17 cellular contexts compared by ENCODE assay signal in genomic region chr7:149003560-149004305, GRCh38. TPM values are rescaled to one million over a fixed set of nuclear protein-coding genes. Genes with fewer than 3 reads are reported as not detected.
DNase-seq lines count a peak whose midpoint lies in the region; ATAC-seq and TF ChIP-seq lines count a peak whose summit lies in the region.
"Had no signal": no experiment of that assay in that cellular context is flagged by ENCODE, and none has a peak within 500 bp of the region (broad histone marks: within the 10 kb centered on the region; RNA-seq: fewer than 3 reads in every experiment).

No MANE protein-coding gene starts in this region.

- H3K27me3 ChIP-seq in heart left ventricle: no peaks in the 10 kb centered on the region
- H3K27me3 ChIP-seq in mammary epithelial cell (ENCODE audit: insufficient read depth, low read length): no peaks in the 10 kb centered on the region
- H3K27me3 ChIP-seq in ascending aorta: no peaks in the 10 kb centered on the region

- H3K79me2 ChIP-seq in OCI-LY7 (ENCODE audit: insufficient read depth, low read depth, low read length) (no peaks in the 10 kb centered on the region), mammary epithelial cell (ENCODE audit: insufficient read depth, low read length) (no peaks in the 10 kb centered on the region)

- H3K4me1 Mint-ChIP-seq in stimulated activated effector memory CD8-positive, alpha-beta T cell treated with anti-CD3 and anti-CD28 coated beads, Interleukin-12 subunit alpha, Interleukin-12 subunit beta, amount 100 ng/mL, for 72 hours: peaks cover 11% of the 10 kb centered on the region

- H2AFZ ChIP-seq in OCI-LY7 (ENCODE audit: low read length) (no peak overlapping the region), mammary epithelial cell (ENCODE audit: low read depth, low read length) (no peak overlapping the region)
- H2AFZ ChIP-seq: GM23248 had no signal

- H3K36me3 ChIP-seq in heart left ventricle: peaks cover 0 to 71% (median 50%) of the 10 kb centered on the region in 9 donors
- peaks cover 84% of the 10 kb centered on the region for H3K36me3 ChIP-seq in OCI-LY7 (ENCODE audit: insufficient read depth, low read length)
- peaks cover 21% of the 10 kb centered on the region for H3K36me3 ChIP-seq in mammary epithelial cell (ENCODE audit: insufficient read depth, low read length)
- H3K36me3 ChIP-seq in ascending aorta: peaks cover 28 to 59% of the 10 kb centered on the region in 2 donors

- H4K20me1 ChIP-seq in OCI-LY7 (ENCODE audit: insufficient read depth, low read length) (no peaks in the 10 kb centered on the region; the same call in 1 of the 2 replicates), mammary epithelial cell (ENCODE audit: insufficient read depth, low read length) (no peaks in the 10 kb centered on the region)

- H3K9me2 ChIP-seq in OCI-LY7 (ENCODE audit: insufficient read depth, low read length): no peaks in the 10 kb centered on the region

- no peak overlapping the region for H3K27ac ChIP-seq in heart left ventricle
- no peak overlapping the region for H3K27ac ChIP-seq in OCI-LY7 (ENCODE audit: low read depth, low read length, poor library complexity, severe bottlenecking)
- no peak overlapping the region for H3K27ac ChIP-seq in mammary epithelial cell (ENCODE audit: insufficient read depth, low read depth, low read length)
- no peak overlapping the region for H3K27ac ChIP-seq in ascending aorta
- no peak overlapping the region for H3K27ac ChIP-seq in RWPE1
- H3K27ac ChIP-seq: GM23248 had no signal

- in situ Hi-C loops in mammary epithelial cell (cut with MboI; ENCODE audit: low sequenced_read_pairs in 2 of 2): no loop called here

- TF ChIP-seq POLR2A in heart left ventricle (IDR thresholded peaks at IDR 0.05): no peak

- 86 to 94% (median 93%) methylated on average over 17 to 27 of the region's 27 CpGs for WGBS in heart left ventricle, 4 donors
- WGBS in mammary epithelial cell (ENCODE audit: low coverage, missing lambda C conversion rate): 97% methylated on average over 26 of the region's 27 CpGs

- no peaks in the 10 kb centered on the region for H3K9me3 Mint-ChIP-seq in stimulated activated effector memory CD8-positive, alpha-beta T cell treated with anti-CD3 and anti-CD28 coated beads, Interleukin-12 subunit alpha, Interleukin-12 subunit beta, amount 100 ng/mL, for 72 hours

- peak overlapping the region; percentile 80 for H3K27ac Mint-ChIP-seq in stimulated activated effector memory CD8-positive, alpha-beta T cell treated with anti-CD3 and anti-CD28 coated beads, Interleukin-12 subunit alpha, Interleukin-12 subunit beta, amount 100 ng/mL, for 72 hours

- H3K9ac ChIP-seq in mammary epithelial cell (ENCODE audit: insufficient read depth, low read length): no peak overlapping the region
- H3K9ac ChIP-seq: GM23248 had no signal

- BruUV-seq in OCI-LY7 (replicated peaks; lab: Mats Ljungman, UMichigan): TSS peak; percentile 79
- TSS peak; percentile 86 for BruUV-seq in mammary epithelial cell (replicated peaks; lab: Mats Ljungman, UMichigan)

- TF ChIP-seq CTCF in heart left ventricle (IDR thresholded peaks at IDR 0.05) (no peak), OCI-LY7 (conservative IDR thresholded peaks at IDR 0.05; ENCODE audit: low read length) (no peak), mammary epithelial cell (conservative IDR thresholded peaks at IDR 0.05 in 1 of 2, IDR thresholded peaks at IDR 0.05 in 1 of 2; ENCODE audit: extremely low read depth in 1 of 2, insufficient read depth in 1 of 2, low read depth in 1 of 2, low read length in 2 of 2) (no peak), ascending aorta (IDR thresholded peaks at IDR 0.05) (no peak), RWPE1 (conservative IDR thresholded peaks at IDR 0.05; ENCODE audit: low read depth) (no peak)

- CTCF ChIA-PET in OCI-LY7 (lab: Charles Lee; ENCODE audit: unreplicated experiment) (no interaction called here), mammary epithelial cell (lab: Charles Lee; ENCODE audit: low non-redundant PET) (no interaction called here), RWPE1 (lab: Yijun Ruan, JAX) (interaction anchor here (0.6 kb wide), 1 partner anchor 72 kb away, joined by 4 read pairs; no protein-coding TSS in a partner anchor)

- H3K4me3 Mint-ChIP-seq in stimulated activated effector memory CD8-positive, alpha-beta T cell treated with anti-CD3 and anti-CD28 coated beads, Interleukin-12 subunit alpha, Interleukin-12 subunit beta, amount 100 ng/mL, for 72 hours: no peak overlapping the region

- POLR2A ChIA-PET in OCI-LY7 (lab: Charles Lee): no interaction called here
- POLR2A ChIA-PET in RWPE1 (lab: Yijun Ruan, JAX; ENCODE audit: low non-redundant PET): no interaction called here

- H3K4me2 ChIP-seq in OCI-LY7 (ENCODE audit: low read length) (no peak overlapping the region), mammary epithelial cell (ENCODE audit: insufficient read depth, low read depth, low read length) (no peak overlapping the region)

- H3K36me3 Mint-ChIP-seq in stimulated activated effector memory CD8-positive, alpha-beta T cell treated with anti-CD3 and anti-CD28 coated beads, Interleukin-12 subunit alpha, Interleukin-12 subunit beta, amount 100 ng/mL, for 72 hours: peaks cover 71% of the 10 kb centered on the region

- intact Hi-C loops in Right ventricle myocardium superior (cut with DNase I) (loop anchor here (10.0 kb wide), 1 partner anchor 61 kb away; no protein-coding TSS in a partner anchor), heart left ventricle (cut with DNase I) (loop anchor here in 6 of 10 donors (2.0 to 10.0 kb wide), 3 partner anchors 61 to 87 kb away; partner anchors contain the start of gene ZNF786 (in 3 of the 6)), OCI-LY7 (cut with micrococcal nuclease; ENCODE audit: unreplicated experiment) (no loop called here), mammary epithelial cell (cut with micrococcal nuclease) (no loop called here), ascending aorta (cut with DNase I) (loop anchor here (2.0 kb wide), 1 partner anchor 25 kb away; the partner anchor contains the start of gene PDIA4)

- H3K4me3 ChIP-seq in heart left ventricle (no peak overlapping the region), OCI-LY7 (ENCODE audit: low read depth, low read length, poor library complexity, severe bottlenecking) (no peak overlapping the region), mammary epithelial cell (replicated peaks in 1 of 3; ENCODE audit: insufficient read depth in 1 of 3, low read depth in 2 of 3, low read length in 3 of 3) (no peak overlapping the region), ascending aorta (no peak overlapping the region)
- H3K4me3 ChIP-seq: GM23248 had no signal

- no peak for ATAC-seq in Right ventricle myocardium superior (ENCODE audit: poor library complexity)
- no peak for ATAC-seq in heart left ventricle
- ATAC-seq in stimulated activated effector memory CD8-positive, alpha-beta T cell treated with anti-CD3 and anti-CD28 coated beads, Interleukin-12 subunit alpha, Interleukin-12 subunit beta, amount 100 ng/mL, for 72 hours: no peak
- no peak for ATAC-seq in GM19452 (IDR thresholded peaks at IDR 0.05; ENCODE audit: unreplicated experiment)

- DNase-seq in Right ventricle myocardium superior (peak; percentile 24), heart left ventricle (no peak), OCI-LY7 (ENCODE audit: low spot score) (no peak), mammary epithelial cell (no peak), ascending aorta (ENCODE audit: low spot score in 2 of 2) (no peak), RWPE1 (ENCODE audit: low spot score) (no peak)
- DNase-seq in stimulated activated effector memory CD8-positive, alpha-beta T cell treated with anti-CD3 and anti-CD28 coated beads, Interleukin-12 subunit alpha, Interleukin-12 subunit beta, amount 100 ng/mL, for 72 hours (ENCODE audit: low spot score in 2 of 2): no peak
- DNase-seq: ACHN, COR-L47, GM23248, KG1, NCI-H1436 treated with DMSO at 0.1 percent for 48 hours, NCI-H2029 treated with DMSO at 0.1 percent for 48 hours, NCI-H510A treated with DMSO at 0.1 percent for 48 hours, NCI-H82, SIG-M5 had no signal

- H3K4me1 ChIP-seq in heart left ventricle (no peaks in the 10 kb centered on the region), OCI-LY7 (ENCODE audit: insufficient read depth, low read length, poor library complexity, severe bottlenecking) (no peaks in the 10 kb centered on the region), mammary epithelial cell (ENCODE audit: insufficient read depth, low read length) (no peaks in the 10 kb centered on the region), ascending aorta (no peaks in the 10 kb centered on the region)

- H3K9me3 ChIP-seq in heart left ventricle (no peaks in the 10 kb centered on the region), OCI-LY7 (ENCODE audit: low read length) (no peaks in the 10 kb centered on the region), mammary epithelial cell (replicated peaks; ENCODE audit: insufficient read depth, low read length) (no peaks in the 10 kb centered on the region), ascending aorta (no peaks in the 10 kb centered on the region)

- dilution Hi-C loops in mammary epithelial cell (cut with HindIII; ENCODE audit: low sequenced_read_pairs): no loop called here

RNA-seq across cellular contexts. Expression of gene PDIA4, which starts 24.6 kb away (rescaled TPM):
- total RNA-seq in Right ventricle myocardium superior (32.2 TPM), heart left ventricle (10 to 100 TPM; 20.9 to 67.7 (median 33.1) TPM), OCI-LY7 (2022) (120 and 141 TPM in 2 replicates), mammary epithelial cell (100 to 1,000 TPM; 175 to 189 TPM), ascending aorta (129 TPM)
- polyA plus RNA-seq in heart left ventricle (10 to 100 TPM in 1 of 2 donors, 1 to 10 TPM in 1; 8.4 to 84.4 TPM), mammary epithelial cell (194 TPM)
- 130 TPM in 2 replicates for total RNA-seq in OCI-LY7 (2014; rRNA removed; shearing (Covaris generic))
- 145 TPM for polyA minus RNA-seq in mammary epithelial cell

Comparison
In these comparisons a context has a peak if more than half of its experiments do, and no peak if none do; other contexts are left out.
1. intact Hi-C loops: an anchor here in Right ventricle myocardium superior (10.0 kb wide), heart left ventricle (2.0 to 10.0 kb wide) and ascending aorta (2.0 kb wide); none called in OCI-LY7 and mammary epithelial cell.